Comparison of ENCODE assay signal across 8 cellular contexts in genomic region chrX:16946971-16947562, GRCh38. TPM values are rescaled to one million over a fixed set of nuclear protein-coding genes. Genes with fewer than 3 reads are reported as not detected.
DNase-seq lines count a peak whose midpoint lies in the region; ATAC-seq and TF ChIP-seq lines count a peak whose summit lies in the region.

No MANE protein-coding gene starts in this region.

- H3K9ac ChIP-seq in fibroblast of lung (ENCODE audit: insufficient read depth, low read length) = peak overlapping the region; percentile 23

- no peak overlapping the region for H3K27ac ChIP-seq in fibroblast of lung (ENCODE audit: insufficient read depth, low read length)
- H3K27ac ChIP-seq in osteoblast (ENCODE audit: low read depth, low read length) = no peak overlapping the region

- POLR2A ChIA-PET in activated CD8-positive, alpha-beta T cell treated with anti-CD3 and anti-CD28 coated beads, Interleukin-2, amount 10 ng/mL, durations not matched to agents 7 days and 5 days (lab: Charles Lee) = no interaction called here

- H3K36me3 ChIP-seq in fibroblast of lung (ENCODE audit: control insufficient read depth, insufficient read depth, low read length) (no peaks in the 10 kb centered on the region), osteoblast (ENCODE audit: insufficient read depth, low read length) (no peaks in the 10 kb centered on the region)

- peaks cover 18% of the 10 kb centered on the region for H3K27me3 Mint-ChIP-seq in activated CD8-positive, alpha-beta T cell treated with anti-CD3 and anti-CD28 coated beads, Interleukin-2, amount 10 ng/mL, durations not matched to agents 7 days and 5 days (ENCODE audit: low read depth)

- no peaks in the 10 kb centered on the region for H4K20me1 ChIP-seq in fibroblast of lung (ENCODE audit: control insufficient read depth, extremely low read depth, insufficient read depth, low read length)
- no peaks in the 10 kb centered on the region for H4K20me1 ChIP-seq in osteoblast (ENCODE audit: insufficient read depth, low read length)

- H3K4me1 ChIP-seq in fibroblast of lung (ENCODE audit: control insufficient read depth, extremely low read depth, insufficient read depth, low read length) = no peaks in the 10 kb centered on the region
- H3K4me1 ChIP-seq in osteoblast (ENCODE audit: insufficient read depth, low read length) = no peaks in the 10 kb centered on the region

- peaks cover 5% of the 10 kb centered on the region for H3K4me1 Mint-ChIP-seq in activated CD8-positive, alpha-beta T cell treated with anti-CD3 and anti-CD28 coated beads, Interleukin-2, amount 10 ng/mL, durations not matched to agents 7 days and 5 days (ENCODE audit: low read depth)

- H3K27ac Mint-ChIP-seq in activated CD8-positive, alpha-beta T cell treated with anti-CD3 and anti-CD28 coated beads, Interleukin-2, amount 10 ng/mL, durations not matched to agents 7 days and 5 days = no peak overlapping the region

- no peaks in the 10 kb centered on the region for H3K9me3 Mint-ChIP-seq in activated CD8-positive, alpha-beta T cell treated with anti-CD3 and anti-CD28 coated beads, Interleukin-2, amount 10 ng/mL, durations not matched to agents 7 days and 5 days (ENCODE audit: insufficient read depth)

- ATAC-seq in HG03159 (IDR thresholded peaks at IDR 0.05; ENCODE audit: unreplicated experiment) = peak; percentile 18
- peak; percentile 27 for ATAC-seq in activated CD8-positive, alpha-beta T cell treated with anti-CD3 and anti-CD28 coated beads, Interleukin-2, amount 10 ng/mL, durations not matched to agents 7 days and 5 days

- no peak overlapping the region for H2AFZ ChIP-seq in fibroblast of lung (ENCODE audit: low read length)
- H2AFZ ChIP-seq in osteoblast (ENCODE audit: low read length) = no peak overlapping the region

- H3K36me3 Mint-ChIP-seq in activated CD8-positive, alpha-beta T cell treated with anti-CD3 and anti-CD28 coated beads, Interleukin-2, amount 10 ng/mL, durations not matched to agents 7 days and 5 days (ENCODE audit: low read depth) = no peaks in the 10 kb centered on the region

- peak overlapping the region; percentile 31 to 54 (median 47) for H3K4me3 ChIP-seq in fibroblast of lung (replicated peaks in 1 of 4; ENCODE audit: control extremely low read depth in 1 of 4, insufficient read depth in 1 of 4, low read depth in 3 of 4, low read length in 4 of 4)
- H3K4me3 ChIP-seq in osteoblast (ENCODE audit: insufficient read depth, low read length) = peak overlapping the region; percentile 58

- H3K9me3 ChIP-seq in fibroblast of lung (ENCODE audit: control insufficient read depth, insufficient read depth, low read depth, low read length) (no peaks in the 10 kb centered on the region), osteoblast (ENCODE audit: low read depth, low read length) (peaks cover 3% of the 10 kb centered on the region)

- CTCF ChIA-PET in activated CD8-positive, alpha-beta T cell treated with anti-CD3 and anti-CD28 coated beads, Interleukin-2, amount 10 ng/mL, durations not matched to agents 7 days and 5 days (lab: Charles Lee) = interaction anchor here (1.3 kb wide), 1 partner anchor 55 kb away, joined by 3 read pairs; no protein-coding TSS in a partner anchor

- peak; percentile 11 for DNase-seq in stimulated activated CD4-positive, alpha-beta T cell treated with anti-CD3 and anti-CD28 coated beads, Interleukin-15, amount 100 ng/mL, for 24 hours
- DNase-seq in stimulated activated CD4-positive, alpha-beta T cell treated with anti-CD3 and anti-CD28 coated beads, Interleukin-2, amount 100 ng/mL, for 48 hours = no peak
- peak; percentile 20 for DNase-seq in activated CD8-positive, alpha-beta T cell treated with anti-CD3 and anti-CD28 coated beads, Interleukin-2, amount 10 ng/mL, durations not matched to agents 7 days and 5 days
- no peak for DNase-seq in fibroblast of lung (ENCODE audit: low read depth in 2 of 2)
- DNase-seq in osteoblast (ENCODE audit: insufficient read length, low spot score, missing footprints) = no peak
- DNase-seq in SIG-M5 (lab: John Stamatoyannopoulos, UW) = no peak
- DNase-seq in NCI-H2081 treated with DMSO at 0.1 percent for 48 hours (lab: John Stamatoyannopoulos, UW) = no peak

- H3K4me2 ChIP-seq in fibroblast of lung (ENCODE audit: extremely low read depth, insufficient read depth, low read length) (peak overlapping the region; percentile 40), osteoblast (ENCODE audit: insufficient read depth, low read length) (peak overlapping the region; percentile 65)

- H3K4me3 Mint-ChIP-seq in activated CD8-positive, alpha-beta T cell treated with anti-CD3 and anti-CD28 coated beads, Interleukin-2, amount 10 ng/mL, durations not matched to agents 7 days and 5 days = peak overlapping the region; percentile 62

- H3K79me2 ChIP-seq in fibroblast of lung (ENCODE audit: control insufficient read depth, insufficient read depth, low read length) = no peaks in the 10 kb centered on the region
- no peaks in the 10 kb centered on the region for H3K79me2 ChIP-seq in osteoblast (ENCODE audit: insufficient read depth, low read length)

- TF ChIP-seq CTCF in fibroblast of lung (conservative IDR thresholded peaks at IDR 0.05 in 1 of 2, IDR thresholded peaks at IDR 0.05 in 1 of 2; ENCODE audit: low read depth in 1 of 2, low read length in 2 of 2) = no peak
- TF ChIP-seq CTCF in osteoblast (IDR thresholded peaks at IDR 0.05; ENCODE audit: extremely low read depth, low read depth, low read length) = no peak

- H3K27me3 ChIP-seq in fibroblast of lung (ENCODE audit: control insufficient read depth, insufficient read depth, low read length) (peaks cover 3% of the 10 kb centered on the region), osteoblast (ENCODE audit: insufficient read depth, low read length) (peaks cover 21% of the 10 kb centered on the region)

RNA-seq across cellular contexts. Expression of gene REPS2, which starts 0.6 kb away (rescaled TPM):
- total RNA-seq in activated CD8-positive, alpha-beta T cell treated with anti-CD3 and anti-CD28 coated beads, Interleukin-2, amount 10 ng/mL, durations not matched to agents 7 days and 5 days = not detected
- 0.50 and 0.77 TPM in 2 replicates for total RNA-seq in fibroblast of lung
- polyA plus RNA-seq in fibroblast of lung = 0.27 and 0.33 TPM in 2 replicates
- 0.17 and 0.27 TPM in 2 replicates for polyA plus RNA-seq in fibroblast of lung (2012)
- 0.07 and 0.51 TPM in 2 replicates for polyA minus RNA-seq in fibroblast of lung (ENCODE audit: low replicate concordance)
- 0.59 and 0.72 TPM in 2 replicates for total RNA-seq in osteoblast

Comparison
In these comparisons a context has a peak if more than half of its experiments do, and no peak if none do; other contexts are left out.
1. DNase-seq: peak in stimulated activated CD4-positive, alpha-beta T cell treated with anti-CD3 and anti-CD28 coated beads, Interleukin-15, amount 100 ng/mL, for 24 hours (single experiment) and activated CD8-positive, alpha-beta T cell treated with anti-CD3 and anti-CD28 coated beads, Interleukin-2, amount 10 ng/mL, durations not matched to agents 7 days and 5 days (single experiment); none in stimulated activated CD4-positive, alpha-beta T cell treated with anti-CD3 and anti-CD28 coated beads, Interleukin-2, amount 100 ng/mL, for 48 hours (0 of 2), fibroblast of lung (0 of 2), osteoblast (single experiment), SIG-M5 (single experiment) and NCI-H2081 treated with DMSO at 0.1 percent for 48 hours (single experiment).